In genomic region chr4:26073886-26074560, GRCh38 we compare ENCODE assay signal across 20 cellular contexts.
DNase-seq lines count a peak whose midpoint lies in the region; ATAC-seq lines count a peak whose summit lies in the region.
"Had no signal": no experiment of that assay in that cellular context is flagged by ENCODE, and none has a peak within 500 bp of the region (broad histone marks: within the 10 kb centered on the region; RNA-seq: fewer than 3 reads in every experiment).

No MANE protein-coding gene starts in this region.

- no peak overlapping the region for H3K9ac ChIP-seq in mucosa of rectum (ENCODE audit: low read depth in 1 of 2, low read length in 2 of 2)

- intact Hi-C loops in activated T-helper 1 cell treated with anti-CD3 and anti-CD28 coated beads, Interleukin-12 subunit alpha, Interleukin-12 subunit beta, Interleukin-2, Interleukin-4 antibody, amounts not matched to agents 30 ng/mL and 10 ng/mL and 1 ng/mL, durations not matched to agents 14 hours and 24 hours and 36 hours (cut with micrococcal nuclease), result loop anchor here (1.0 to 2.0 kb wide), 15 partner anchors 8 to 812 kb away; partner anchors contain the start of genes SMIM20 and STIM2

- H3K4me3 Mint-ChIP-seq in activated T-helper 1 cell treated with anti-CD3 and anti-CD28 coated beads, Interleukin-12 subunit alpha, Interleukin-12 subunit beta, Interleukin-2, Interleukin-4 antibody, amounts not matched to agents 30 ng/mL and 10 ng/mL and 1 ng/mL, durations not matched to agents 14 hours and 24 hours and 36 hours, result peak overlapping the region; percentile 64
- H3K4me3 Mint-ChIP-seq: HFFc6, neural crest cell had no signal

- no peaks in the 10 kb centered on the region for H3K36me3 ChIP-seq in mucosa of rectum (ENCODE audit: control insufficient read depth in 2 of 2, insufficient read depth in 2 of 2, low read length in 2 of 2)
- H3K36me3 ChIP-seq: tibial nerve had no signal

- H3K4me1 ChIP-seq in mucosa of rectum (ENCODE audit: control insufficient read depth in 2 of 2, insufficient read depth in 2 of 2, low read length in 2 of 2), result peaks cover 0 to 2% of the 10 kb centered on the region in 2 donors

- H3K36me3 Mint-ChIP-seq in activated T-helper 1 cell treated with anti-CD3 and anti-CD28 coated beads, Interleukin-12 subunit alpha, Interleukin-12 subunit beta, Interleukin-2, Interleukin-4 antibody, amounts not matched to agents 30 ng/mL and 10 ng/mL and 1 ng/mL, durations not matched to agents 14 hours and 24 hours and 36 hours (ENCODE audit: low read depth), result peaks cover 37% of the 10 kb centered on the region

- H3K27ac Mint-ChIP-seq in activated T-helper 1 cell treated with anti-CD3 and anti-CD28 coated beads, Interleukin-12 subunit alpha, Interleukin-12 subunit beta, Interleukin-2, Interleukin-4 antibody, amounts not matched to agents 30 ng/mL and 10 ng/mL and 1 ng/mL, durations not matched to agents 14 hours and 24 hours and 36 hours, result peak overlapping the region; percentile 92
- H3K27ac Mint-ChIP-seq: HFFc6 had no signal

- peaks cover 89% of the 10 kb centered on the region for H3K4me1 Mint-ChIP-seq in activated T-helper 1 cell treated with anti-CD3 and anti-CD28 coated beads, Interleukin-12 subunit alpha, Interleukin-12 subunit beta, Interleukin-2, Interleukin-4 antibody, amounts not matched to agents 30 ng/mL and 10 ng/mL and 1 ng/mL, durations not matched to agents 14 hours and 24 hours and 36 hours (ENCODE audit: low read depth)

- DNase-seq in stimulated activated naive CD4-positive, alpha-beta T cell treated with Interleukin-2 at 50 U/mL for 16 hours (lab: John Stamatoyannopoulos, UW), result peak; percentile 15
- DNase-seq in stimulated activated naive CD4-positive, alpha-beta T cell (lab: John Stamatoyannopoulos, UW), result no peak
- no peak for DNase-seq in activated T-helper 1 cell treated with anti-CD3 and anti-CD28 coated beads, Interleukin-12 subunit alpha, Interleukin-12 subunit beta, Interleukin-2, Interleukin-4 antibody, amounts not matched to agents 30 ng/mL and 10 ng/mL and 1 ng/mL, durations not matched to agents 14 hours and 24 hours and 36 hours (ENCODE audit: low spot score)
- no peak for DNase-seq in cerebellar nuclear complex (lab: John Stamatoyannopoulos, UW)
- DNase-seq in COLO829 (ENCODE audit: low spot score), result no peak
- DNase-seq in NCI-H1436 (lab: John Stamatoyannopoulos, UW), result no peak
- DNase-seq: amniotic stem cell, DND-41, HFFc6, hippocampal formation, NCI-H187 treated with DMSO at 0.1 percent for 48 hours, NCI-H69 had no signal

- ATAC-seq in GM18909 (IDR thresholded peaks at IDR 0.05; ENCODE audit: poor library complexity, unreplicated experiment), result no peak
- ATAC-seq: esophagus mucosa, left lobe of liver had no signal

- H3K4me3 ChIP-seq in mucosa of rectum (ENCODE audit: low read length in 2 of 2), result no peak overlapping the region
- H3K4me3 ChIP-seq: coronary artery, smooth muscle cell, tibial nerve had no signal

- H3K27me3 ChIP-seq in mucosa of rectum (ENCODE audit: control insufficient read depth in 2 of 2, insufficient read depth in 2 of 2, low read length in 2 of 2), result no peaks in the 10 kb centered on the region
- H3K27me3 ChIP-seq: tibial nerve had no signal

- no peaks in the 10 kb centered on the region for H3K9me3 ChIP-seq in mucosa of rectum (ENCODE audit: control insufficient read depth in 2 of 2, low read length in 2 of 2)
- H3K9me3 ChIP-seq: tibial nerve had no signal

- peaks cover 33% of the 10 kb centered on the region for H3K9me3 Mint-ChIP-seq in activated T-helper 1 cell treated with anti-CD3 and anti-CD28 coated beads, Interleukin-12 subunit alpha, Interleukin-12 subunit beta, Interleukin-2, Interleukin-4 antibody, amounts not matched to agents 30 ng/mL and 10 ng/mL and 1 ng/mL, durations not matched to agents 14 hours and 24 hours and 36 hours
- H3K9me3 Mint-ChIP-seq: neural crest cell had no signal

- H3K27me3 Mint-ChIP-seq in activated T-helper 1 cell treated with anti-CD3 and anti-CD28 coated beads, Interleukin-12 subunit alpha, Interleukin-12 subunit beta, Interleukin-2, Interleukin-4 antibody, amounts not matched to agents 30 ng/mL and 10 ng/mL and 1 ng/mL, durations not matched to agents 14 hours and 24 hours and 36 hours (ENCODE audit: insufficient read depth), result no peaks in the 10 kb centered on the region

- peak overlapping the region; percentile 26 to 44 for H3K27ac ChIP-seq in mucosa of rectum (ENCODE audit: low read depth in 2 of 2, low read length in 2 of 2)
